Comparison of ENCODE assay signal across 8 cellular contexts in the genomic region with DNA sequence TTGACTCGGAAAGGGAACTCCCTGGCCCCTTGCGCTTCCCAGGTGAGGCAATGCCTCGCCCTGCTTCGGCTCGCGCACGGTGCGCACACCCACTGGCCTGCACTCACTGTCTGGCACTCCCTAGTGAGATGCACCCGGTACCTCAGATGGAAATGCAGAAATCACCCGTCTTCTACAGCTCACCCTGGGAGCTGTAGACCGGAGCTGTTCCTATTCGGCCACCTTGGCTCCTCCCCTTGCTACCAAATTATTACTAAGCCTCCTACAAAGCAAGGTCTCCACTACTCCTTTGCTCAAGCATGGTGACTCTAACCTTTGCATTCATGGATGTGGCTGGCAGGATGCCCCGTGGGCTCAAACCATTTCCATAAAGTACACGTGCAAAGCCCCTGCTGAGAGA.
DNase-seq lines count a peak whose midpoint lies in the region; TF ChIP-seq lines count a peak whose summit lies in the region.
"Not testable (repeated sequence)": the region's sequence is repeated elsewhere in the genome, so short reads cannot be mapped to it uniquely, and the experiment has no call there.

No MANE protein-coding gene starts in this region.

- not testable (repeated sequence) for H3K4ac ChIP-seq in H9 (ENCODE audit: low read depth, low read length)

- H4K20me1 ChIP-seq in BLaER1; H9 (ENCODE audit: control insufficient read depth, insufficient read depth, insufficient read length); PC-9 (ENCODE audit: insufficient read depth): not testable (repeated sequence)

- H3K9me3 Mint-ChIP-seq in H9; MCF 10A (ENCODE audit: unreplicated experiment); neural crest cell; type B pancreatic cell: not testable (repeated sequence)

- CTCF ChIA-PET in PC-9 (lab: Charles Lee) (interaction anchor here (0.7 kb wide), 1 partner anchor 22 kb away, joined by 3 read pairs; no protein-coding TSS in a partner anchor), MCF 10A (lab: Yijun Ruan, JAX) (interaction anchor here (0.6 to 1.4 kb wide), 3 partner anchors 15 to 412 kb away, joined by 3 to 5 read pairs (median 3); no protein-coding TSS in a partner anchor)

- not testable (repeated sequence) for H3K36me3 Mint-ChIP-seq in H9 (ENCODE audit: insufficient read depth in 1 of 3, low read depth in 3 of 3); MCF 10A (ENCODE audit: insufficient read depth, unreplicated experiment); neural crest cell (ENCODE audit: low read depth); type B pancreatic cell

- not testable (repeated sequence) for H3K9me3 ChIP-seq in BLaER1; H9 (ENCODE audit: control insufficient read depth, low read depth, low read length); PC-9 (ENCODE audit: insufficient read depth, low read depth); esophagus (ENCODE audit: control insufficient read depth in 2 of 2, insufficient read depth in 1 of 2, low read depth in 1 of 2, low read length in 1 of 2); iPS-20b (ENCODE audit: insufficient read depth, low read depth, low read length)

- H3K23ac ChIP-seq in H9 (ENCODE audit: insufficient read length, low read depth, low read length) = not testable (repeated sequence)

- peaks cover 47% of the 10 kb centered on the region for H3K4me1 ChIP-seq in BLaER1
- not testable (repeated sequence) for H3K4me1 ChIP-seq in H9 (ENCODE audit: insufficient read depth, low read length); PC-9 (replicated peaks; ENCODE audit: insufficient read depth); esophagus (ENCODE audit: control insufficient read depth in 2 of 2, insufficient read depth in 2 of 2, low read length in 1 of 2); iPS-20b (ENCODE audit: insufficient read depth, low read length)

- not testable (repeated sequence) for TF ChIP-seq CTCF in H9 (conservative IDR thresholded peaks at IDR 0.05); PC-9 (conservative IDR thresholded peaks at IDR 0.05); MCF 10A (IDR thresholded peaks at IDR 0.05; ENCODE audit: unreplicated experiment); neural crest cell (conservative IDR thresholded peaks at IDR 0.05); type B pancreatic cell (conservative IDR thresholded peaks at IDR 0.05)

- intact Hi-C loops in PC-9 (cut with micrococcal nuclease; ENCODE audit: unreplicated experiment); MCF 10A (cut with micrococcal nuclease): not testable (repeated sequence)

- not testable (repeated sequence) for H3K18ac ChIP-seq in H9 (ENCODE audit: insufficient read length, low read depth, low read length)

- not testable (repeated sequence) for H4K91ac ChIP-seq in H9 (ENCODE audit: insufficient read length, low read depth, low read length)

- not testable (repeated sequence) for H3K14ac ChIP-seq in H9 (ENCODE audit: insufficient read depth, low read length)

- not testable (repeated sequence) for H2BK120ac ChIP-seq in H9 (ENCODE audit: low read depth, low read length, poor library complexity, severe bottlenecking)

- not testable (repeated sequence) for H4K5ac ChIP-seq in H9 (ENCODE audit: insufficient read length, low read depth, low read length)

- POLR2A ChIA-PET in PC-9 (lab: Charles Lee; ENCODE audit: unreplicated experiment) = not testable (repeated sequence)
- POLR2A ChIA-PET in MCF 10A (lab: Yijun Ruan, JAX) = interaction anchor here (0.6 kb wide), 1 partner anchor 9 kb away, joined by 3 read pairs; no protein-coding TSS in a partner anchor

- H3K9me2 ChIP-seq in PC-9 (ENCODE audit: insufficient read depth) = not testable (repeated sequence)

- H3K56ac ChIP-seq in H9 (ENCODE audit: insufficient read length, low read depth, low read length) = not testable (repeated sequence)

- H3K9ac ChIP-seq in BLaER1; H9 (ENCODE audit: extremely low read depth, insufficient read length, low read length); iPS-20b (ENCODE audit: low read depth, low read length): not testable (repeated sequence)

- not testable (repeated sequence) for H3K4me3 ChIP-seq in BLaER1; PC-9; esophagus (ENCODE audit: low read depth in 1 of 2, low read length in 2 of 2)
- peak overlapping the region; percentile 40 for H3K4me3 ChIP-seq in iPS-20b (ENCODE audit: low read length)

- not testable (repeated sequence) for H3K23me2 ChIP-seq in H9 (ENCODE audit: insufficient read length, low read depth, low read length, poor library complexity, severe bottlenecking)

- not testable (repeated sequence) for H3K36me3 ChIP-seq in BLaER1; PC-9 (ENCODE audit: low read depth); esophagus (ENCODE audit: control insufficient read depth in 2 of 2, insufficient read depth in 2 of 2, low read length in 1 of 2); iPS-20b (ENCODE audit: insufficient read depth, low read depth, low read length)

- H2AK5ac ChIP-seq in H9 (ENCODE audit: insufficient read length, low read length) = not testable (repeated sequence)

- H3K79me2 ChIP-seq in H9 (ENCODE audit: insufficient read depth, low read length); PC-9 (ENCODE audit: low read depth): not testable (repeated sequence)

- H3K27ac Mint-ChIP-seq in H9 = not testable (repeated sequence)
- peak overlapping the region; percentile 46 for H3K27ac Mint-ChIP-seq in MCF 10A (ENCODE audit: low read depth, unreplicated experiment)
- H3K27ac Mint-ChIP-seq in neural crest cell (ENCODE audit: unreplicated experiment) = peak overlapping the region; percentile 35
- H3K27ac Mint-ChIP-seq in type B pancreatic cell = peak overlapping the region; percentile 75

- H2BK20ac ChIP-seq in H9 (ENCODE audit: low read depth, low read length, poor library complexity, severe bottlenecking) = not testable (repeated sequence)

- H3T11ph ChIP-seq in H9 (ENCODE audit: low read length) = not testable (repeated sequence)

- DNase-seq in H9; MCF 10A (ENCODE audit: unreplicated experiment); neural crest cell (ENCODE audit: low read depth, low spot score); type B pancreatic cell (ENCODE audit: extremely low spot score, unreplicated experiment): not testable (repeated sequence)
- peak in 1 of 2 experiments; percentile 47 for DNase-seq in PC-9

- not testable (repeated sequence) for H2BK15ac ChIP-seq in H9 (ENCODE audit: low read depth, low read length)

- WGBS in H9 (ENCODE audit: extremely low coverage, insufficient read length, low lambda C conversion rate) = no CpG with 5 or more reads among the region's 14 CpGs
- 48 to 53% methylated on average over 12 to 13 of the region's 14 CpGs for WGBS in esophagus, 2 donors

- not testable (repeated sequence) for H3K27ac ChIP-seq in BLaER1; H9 (ENCODE audit: insufficient read length, low read depth, low read length); PC-9; iPS-20b (ENCODE audit: low read length)
- H3K27ac ChIP-seq in esophagus (ENCODE audit: low read depth in 2 of 2, low read length in 1 of 2) = peak overlapping the region; percentile 33 to 40

- H3K4me3 Mint-ChIP-seq in H9 = peak overlapping the region; percentile 73
- peak overlapping the region; percentile 62 for H3K4me3 Mint-ChIP-seq in MCF 10A (ENCODE audit: unreplicated experiment)
- H3K4me3 Mint-ChIP-seq in neural crest cell = not testable (repeated sequence)
- H3K4me3 Mint-ChIP-seq in type B pancreatic cell = peak overlapping the region; percentile 78

- not testable (repeated sequence) for H2BK5ac ChIP-seq in H9 (ENCODE audit: insufficient read length, low read length)

- peaks cover 13% of the 10 kb centered on the region for H3K27me3 Mint-ChIP-seq in H9 (ENCODE audit: low read depth)
- H3K27me3 Mint-ChIP-seq in MCF 10A (ENCODE audit: insufficient read depth, unreplicated experiment); neural crest cell (ENCODE audit: low read depth); type B pancreatic cell: not testable (repeated sequence)

- peak overlapping the region; percentile 88; the same call in 1 of the 2 replicates for H3K4me2 ChIP-seq in BLaER1
- H3K4me2 ChIP-seq in H9 (ENCODE audit: insufficient read depth, insufficient read length, low read length) = peak overlapping the region; percentile 17
- H3K4me2 ChIP-seq in PC-9 = peak overlapping the region; percentile 16; the same call in 1 of the 2 replicates

- H4K8ac ChIP-seq in H9 (replicated peaks; ENCODE audit: insufficient read length, low read depth, low read length) = not testable (repeated sequence)

- H3F3A ChIP-seq in PC-9 (ENCODE audit: insufficient read depth, low read depth) = not testable (repeated sequence)

- not testable (repeated sequence) for H3K4me1 Mint-ChIP-seq in H9; MCF 10A (ENCODE audit: insufficient read depth, unreplicated experiment)
- H3K4me1 Mint-ChIP-seq in neural crest cell (peaks cover 20% of the 10 kb centered on the region), type B pancreatic cell (ENCODE audit: unreplicated experiment) (peaks cover 21% of the 10 kb centered on the region)

- not testable (repeated sequence) for H3K79me1 ChIP-seq in H9 (ENCODE audit: insufficient read depth, low read depth, low read length, poor library complexity, severe bottlenecking)

- H2BK12ac ChIP-seq in H9 (ENCODE audit: insufficient read length, low read depth, low read length) = not testable (repeated sequence)

- H3K27me3 ChIP-seq in BLaER1; H9 (ENCODE audit: insufficient read depth, low read length); PC-9 (ENCODE audit: insufficient read depth, low read depth); esophagus (ENCODE audit: control insufficient read depth in 1 of 2, insufficient read depth in 2 of 2, low read length in 2 of 2); iPS-20b (ENCODE audit: insufficient read depth, low read length): not testable (repeated sequence)

- BruUV-seq in PC-9 (replicated peaks; lab: Mats Ljungman, UMichigan); MCF 10A (replicated peaks; lab: Mats Ljungman, UMichigan): not testable (repeated sequence)

- peak overlapping the region; percentile 84 for H2AFZ ChIP-seq in H9 (ENCODE audit: low read length)
- H2AFZ ChIP-seq in PC-9 = not testable (repeated sequence)

Comparison
In these comparisons a context has a peak if more than half of its experiments do, and no peak if none do; other contexts are left out.
1. H3K4me2 ChIP-seq: peak in every context shown above with its lines; median percentile 88 in BLaER1; 17 in H9; 16 in PC-9.